Comparison of ENCODE assay signal across 10 cellular contexts in genomic region chr6:73774311-73774766, GRCh38.
A peak's percentile ranks its signal among the peaks of the same experiment; 100 is the strongest.
DNase-seq lines count a peak whose midpoint lies in the region; TF ChIP-seq lines count a peak whose summit lies in the region.
"Had no signal": no experiment of that assay in that cellular context is flagged by ENCODE, and none has a peak within 500 bp of the region (broad histone marks: within the 10 kb centered on the region; RNA-seq: fewer than 3 reads in every experiment).

No MANE protein-coding gene starts in this region.

- CTCF ChIA-PET in AG04450 (lab: Charles Lee) = interaction anchor here (1.2 kb wide), 1 partner anchor 195 kb away, joined by 3 read pairs; no protein-coding TSS in a partner anchor
- CTCF ChIA-PET in HEK293T (lab: Yijun Ruan, JAX) = no interaction called here

- H3K4me3 ChIP-seq in AG04450 (ENCODE audit: low read depth, low read length) = no peak overlapping the region
- H3K4me3 ChIP-seq in spleen = no peak overlapping the region

- TF ChIP-seq CTCF in AG04450 (IDR thresholded peaks at IDR 0.05; ENCODE audit: low read depth, low read length) = no peak
- TF ChIP-seq CTCF in spleen (IDR thresholded peaks at IDR 0.05 in 8 of 11, conservative IDR thresholded peaks at IDR 0.05 in 3 of 11) = no peak

- no peak for TF ChIP-seq POLR2A in spleen (IDR thresholded peaks at IDR 0.05)

- intact Hi-C loops in spleen (cut with DNase I; ENCODE audit: low total_unique reads) = no loop called here

- H3K27ac ChIP-seq in AG04450 (ENCODE audit: low read depth, low read length) (peak overlapping the region; percentile 63), spleen (no peak overlapping the region)

- POLR2A ChIA-PET in AG04450 (lab: Yijun Ruan, JAX) = interaction anchor here (0.7 kb wide), 1 partner anchor 1624 kb away, joined by 3 read pairs; no protein-coding TSS in a partner anchor
- POLR2A ChIA-PET in HEK293T (lab: Yijun Ruan, JAX) = no interaction called here

- no peaks in the 10 kb centered on the region for H3K36me3 ChIP-seq in spleen

- WGBS in spleen, 5 donors = 40 to 59% (median 53%) methylated on average over 1 of the region's 1 CpG

- peak; percentile 56 for DNase-seq in AG04450 (ENCODE audit: low read depth, low spot score)
- peak; percentile 13 for DNase-seq in HEK293T (ENCODE audit: extremely low spot score)
- DNase-seq in T1000 (lab: John Stamatoyannopoulos, UW) = peak; percentile 86
- peak; percentile 81 for DNase-seq in hepatic stellate cell (ENCODE audit: low spot score)
- DNase-seq in NCI-H1417 (lab: John Stamatoyannopoulos, UW) = no peak
- no peak for DNase-seq in spleen
- DNase-seq in NCI-H2029 (lab: John Stamatoyannopoulos, UW) = no peak
- no peak for DNase-seq in NCI-H1105 (lab: John Stamatoyannopoulos, UW)
- DNase-seq: activated CD4-positive, alpha-beta memory T cell treated with anti-CD3 and anti-CD28 coated beads, Interleukin-2, amount 10 ng/mL, durations not matched to agents 7 days and 5 days; DMS153 had no signal

- no peaks in the 10 kb centered on the region for H3K4me1 ChIP-seq in spleen

- H3K9me3 ChIP-seq in AG04450 (ENCODE audit: control insufficient read depth, insufficient read depth, low read length) (no peaks in the 10 kb centered on the region), spleen (no peaks in the 10 kb centered on the region)

- H3K27me3 ChIP-seq in AG04450 (ENCODE audit: control insufficient read depth, insufficient read depth, low read length) (no peaks in the 10 kb centered on the region), spleen (replicated peaks in 1 of 7) (no peaks in the 10 kb centered on the region)

TF ChIP-seq in HEK293T, 16 proteins besides CTCF, POLR2A, EP300 and RAD21:
- TF ChIP-seq BHLHE40 (IDR thresholded peaks at IDR 0.05; ENCODE audit: borderline replicate concordance) (no peak), NFRKB (IDR thresholded peaks at IDR 0.05) (no peak), ZNF384 (IDR thresholded peaks at IDR 0.05) (no peak), ARNT (IDR thresholded peaks at IDR 0.05) (no peak)

Comparison
In these comparisons a context has a peak if more than half of its experiments do, and no peak if none do; other contexts are left out.
1. DNase-seq: peak in AG04450 (single experiment), HEK293T (single experiment), T1000 (single experiment) and hepatic stellate cell (single experiment); none in NCI-H1417 (0 of 3), spleen (single experiment), NCI-H2029 (single experiment) and NCI-H1105 (single experiment).